12 cellular contexts compared by ENCODE assay signal in the genomic region with DNA sequence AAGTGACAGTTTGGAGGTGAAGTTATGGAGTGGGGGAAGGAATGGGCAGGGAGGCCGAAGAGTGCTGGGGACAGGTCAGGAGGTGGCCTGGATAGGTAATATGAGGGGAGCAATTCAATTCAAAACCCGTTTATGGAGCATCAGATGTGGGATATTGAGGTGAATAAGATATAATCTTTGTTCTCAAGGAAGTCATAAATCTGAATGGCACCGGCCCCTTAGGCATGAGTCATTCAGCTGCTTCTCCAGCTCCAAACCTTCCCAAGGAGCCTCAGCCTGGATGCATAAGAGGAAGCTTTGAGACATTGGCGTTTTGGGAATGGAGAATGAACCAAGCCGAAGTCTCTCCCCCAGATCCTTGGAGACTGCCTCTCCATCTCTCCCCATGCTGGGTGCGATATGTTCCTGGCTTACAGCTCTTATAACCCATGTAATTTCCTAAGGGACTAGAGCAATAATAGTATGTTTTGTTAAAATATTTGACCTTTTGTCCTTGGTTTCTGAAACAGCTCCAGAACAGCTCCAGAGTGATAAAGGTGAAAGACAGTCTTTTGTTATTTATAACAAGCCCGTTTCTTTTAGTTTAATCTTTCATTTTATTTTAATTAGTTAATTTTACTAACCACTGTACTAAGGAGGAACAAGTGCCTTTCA. TPM values are rescaled to one million over a fixed set of nuclear protein-coding genes. Genes with fewer than 3 reads are reported as not detected.
DNase-seq lines count a peak whose midpoint lies in the region; ATAC-seq and TF ChIP-seq lines count a peak whose summit lies in the region.
"Had no signal": no experiment of that assay in that cellular context is flagged by ENCODE, and none has a peak within 500 bp of the region (broad histone marks: within the 10 kb centered on the region; RNA-seq: fewer than 3 reads in every experiment).

No MANE protein-coding gene starts in this region.

- peak; percentile 35 for DNase-seq in A673 (ENCODE audit: low spot score)
- no peak for DNase-seq in HEK293T (ENCODE audit: extremely low spot score)
- peak; percentile 39 for DNase-seq in astrocyte of the hippocampus (ENCODE audit: low read depth, low spot score)
- peak in 1 of 2 donors; percentile 65 for DNase-seq in left colon
- no peak for DNase-seq in NK-92 (lab: John Stamatoyannopoulos, UW; ENCODE audit: unreplicated experiment)
- no peak for DNase-seq in omental fat pad (ENCODE audit: low spot score)
- DNase-seq: activated naive CD8-positive, alpha-beta T cell treated with anti-CD3 and anti-CD28 coated beads for 36 hours; C1 segment of cervical spinal cord; NCI-H2029 treated with DMSO at 0.1 percent for 48 hours; retina had no signal

- H3K36me3 ChIP-seq in A673 (ENCODE audit: insufficient read depth, low read length, poor library complexity, severe bottlenecking): no peaks in the 10 kb centered on the region

- POLR2A ChIA-PET in A673 (lab: Charles Lee; ENCODE audit: low non-redundant PET) (interaction anchor here (0.9 kb wide), 1 partner anchor 10 kb away, joined by 7 read pairs; no protein-coding TSS in a partner anchor), HEK293T (lab: Yijun Ruan, JAX) (interaction anchor here (0.7 to 7.9 kb wide), 7 partner anchors 8 to 102 kb away, joined by 3 to 102 read pairs (median 5); a partner anchor contains a TSS)

- BruUV-seq in A673 (replicated peaks; lab: Mats Ljungman, UMichigan): TSS peak; percentile 57

- no peak overlapping the region for H3K4me3 ChIP-seq in A673 (ENCODE audit: low read depth, low read length, poor library complexity, severe bottlenecking)

- ATAC-seq in left colon (peak; percentile 79), GM21717 (IDR thresholded peaks at IDR 0.05; ENCODE audit: unreplicated experiment) (no peak), omental fat pad (ENCODE audit: low FRiP score) (no peak), GM18511 (IDR thresholded peaks at IDR 0.05; ENCODE audit: unreplicated experiment) (no peak)

- no peak overlapping the region for H3K27ac ChIP-seq in A673 (ENCODE audit: low read depth, low read length, poor library complexity, severe bottlenecking)

- H3K4me1 ChIP-seq in A673 (ENCODE audit: insufficient read depth, low read length, poor library complexity, severe bottlenecking): peaks cover 4% of the 10 kb centered on the region

- H3K27me3 ChIP-seq in A673 (replicated peaks; ENCODE audit: insufficient read depth, low read depth, low read length, poor library complexity): no peaks in the 10 kb centered on the region

- intact Hi-C loops in A673 (cut with micrococcal nuclease; ENCODE audit: unreplicated experiment) (no loop called here), left colon (cut with DNase I, micrococcal nuclease) (no loop called here)

- no peaks in the 10 kb centered on the region for H3K9me3 ChIP-seq in A673 (ENCODE audit: low read depth, low read length, poor library complexity, severe bottlenecking)

- TF ChIP-seq CTCF in A673 (conservative IDR thresholded peaks at IDR 0.05; ENCODE audit: low read depth, low read length) (no peak), omental fat pad (IDR thresholded peaks at IDR 0.05) (no peak)

- CTCF ChIA-PET in A673 (lab: Charles Lee): no interaction called here
- CTCF ChIA-PET in HEK293T (lab: Yijun Ruan, JAX): interaction anchor here (0.6 to 1.4 kb wide), 3 partner anchors 8 to 103 kb away, joined by 3 to 4 read pairs (median 4); no protein-coding TSS in a partner anchor

TF ChIP-seq in HEK293T, 16 proteins besides CTCF, POLR2A, EP300 and RAD21:
- TF ChIP-seq, protein P1, sequence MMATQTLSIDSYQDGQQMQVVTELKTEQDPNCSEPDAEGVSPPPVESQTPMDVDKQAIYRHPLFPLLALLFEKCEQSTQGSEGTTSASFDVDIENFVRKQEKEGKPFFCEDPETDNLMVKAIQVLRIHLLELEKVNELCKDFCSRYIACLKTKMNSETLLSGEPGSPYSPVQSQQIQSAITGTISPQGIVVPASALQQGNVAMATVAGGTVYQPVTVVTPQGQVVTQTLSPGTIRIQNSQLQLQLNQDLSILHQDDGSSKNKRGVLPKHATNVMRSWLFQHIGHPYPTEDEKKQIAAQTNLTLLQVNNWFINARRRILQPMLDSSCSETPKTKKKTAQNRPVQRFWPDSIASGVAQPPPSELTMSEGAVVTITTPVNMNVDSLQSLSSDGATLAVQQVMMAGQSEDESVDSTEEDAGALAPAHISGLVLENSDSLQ (IDR thresholded peaks at IDR 0.05): peak; percentile 84
- TF ChIP-seq ELF4 (IDR thresholded peaks at IDR 0.05): no peak
TF ChIP-seq in HEK293T: peak in this region for 1.

RNA-seq across cellular contexts. Expression of a gene that starts 1.7 kb away (rescaled TPM):
- total RNA-seq in A673 (2021): 14.6 and 19.2 TPM in 2 replicates
- total RNA-seq in left colon: 1 to 10 TPM; 4.4 to 7.7 TPM
- total RNA-seq in omental fat pad: 10 to 100 TPM; 16.5 to 27.9 (median 20.0) TPM

RNA-seq across cellular contexts. Expression of a gene that starts 16.0 kb away (rescaled TPM):
- total RNA-seq in A673 (2021): 11.9 and 16.8 TPM in 2 replicates
- 10 to 100 TPM; 15.0 to 16.6 TPM for total RNA-seq in left colon
- total RNA-seq in omental fat pad: 10 to 100 TPM in 3 of 4 donors, 1 to 10 TPM in 1; 3.8 to 29.6 (median 12.1) TPM

RNA-seq across cellular contexts. Expression of a gene that starts 20.8 kb away (rescaled TPM):
- total RNA-seq in A673 (2021): 0.52 and 0.55 TPM in 2 replicates
- total RNA-seq in left colon: 1 to 10 TPM in 1 of 2 donors, under 1 TPM in 1; 0.58 to 2.4 TPM
- 1 to 10 TPM in 3 of 4 donors, not detected in 1; 1.3 to 3.0 (median 1.9) TPM for total RNA-seq in omental fat pad

RNA-seq across cellular contexts. Expression of a gene that starts 21.5 kb away (rescaled TPM):
- total RNA-seq in A673 (2021) (5.6 and 6.7 TPM in 2 replicates), left colon (1 to 10 TPM; 1.2 to 4.6 TPM), omental fat pad (1 to 10 TPM; 1.8 to 9.0 (median 4.2) TPM)

RNA-seq across cellular contexts. Expression of a gene that starts 51.3 kb away (rescaled TPM):
- total RNA-seq in A673 (2021) (85.8 and 87.4 TPM in 2 replicates), left colon (10 to 100 TPM; 24.3 to 39.7 TPM), omental fat pad (10 to 100 TPM; 19.8 to 45.8 (median 27.1) TPM)

Comparison
In these comparisons a context has a peak if more than half of its experiments do, and no peak if none do; other contexts are left out.
1. DNase-seq: peak in A673 (single experiment) and astrocyte of the hippocampus (single experiment); none in HEK293T (single experiment), NK-92 (single experiment) and omental fat pad (single experiment).